16 cellular contexts compared by ENCODE assay signal in genomic region chr20:36825374-36826104, GRCh38. TPM values are rescaled to one million over a fixed set of nuclear protein-coding genes. Genes with fewer than 3 reads are reported as not detected.
DNase-seq lines count a peak whose midpoint lies in the region; ATAC-seq, FAIRE-seq and TF ChIP-seq lines count a peak whose summit lies in the region.
"Had no signal": no experiment of that assay in that cellular context is flagged by ENCODE, and none has a peak within 500 bp of the region (broad histone marks: within the 10 kb centered on the region; RNA-seq: fewer than 3 reads in every experiment).

No MANE protein-coding gene starts in this region.

- H3K27ac ChIP-seq in H1 (ENCODE audit: low read depth, low read length): no peak overlapping the region
- H3K27ac ChIP-seq in sigmoid colon: peak overlapping the region in 3 of 4 donors; percentile 19 to 79 (median 75)

- H3K23me2 ChIP-seq in H1 (ENCODE audit: low read depth, low read length): no peaks in the 10 kb centered on the region

- no peaks in the 10 kb centered on the region for H3K9me3 ChIP-seq in H1 (ENCODE audit: insufficient read depth in 2 of 2, low read depth in 1 of 2, low read length in 1 of 2)
- no peaks in the 10 kb centered on the region for H3K9me3 ChIP-seq in sigmoid colon

- no peak overlapping the region for H2BK5ac ChIP-seq in H1 (ENCODE audit: low read depth, low read length)

- no peaks in the 10 kb centered on the region for H3K79me1 ChIP-seq in H1 (ENCODE audit: low read depth, low read length)

- no peak overlapping the region for H2BK20ac ChIP-seq in H1 (ENCODE audit: low read length)

- no peaks in the 10 kb centered on the region for H3K79me2 ChIP-seq in H1 (ENCODE audit: control insufficient read depth in 1 of 2, insufficient read depth in 2 of 2, low read length in 2 of 2)

- H3K4me3 ChIP-seq in H1 (ENCODE audit: extremely low read depth in 1 of 4, insufficient read depth in 2 of 4, low read depth in 3 of 4, low read length in 4 of 4): no peak overlapping the region
- H3K4me3 ChIP-seq in sigmoid colon: no peak overlapping the region

- H3K36me3 ChIP-seq in H1 (ENCODE audit: control insufficient read depth in 2 of 4, insufficient read depth in 4 of 4, low read length in 3 of 4) (peaks cover 6 to 20% (median 11%) of the 10 kb centered on the region in 4 experiments; a peak in 7 of 8 replicates), sigmoid colon (peaks cover 3 to 21% (median 15%) of the 10 kb centered on the region in 4 donors)

- H2BK15ac ChIP-seq in H1 (ENCODE audit: low read length): no peak overlapping the region

- no peak overlapping the region for H3K9ac ChIP-seq in H1 (replicated peaks in 1 of 4; ENCODE audit: extremely low read depth in 1 of 4, low read depth in 3 of 4, low read length in 3 of 4)

- H4K91ac ChIP-seq in H1 (replicated peaks; ENCODE audit: insufficient read length, low read length): no peak overlapping the region

- TF ChIP-seq EP300 in H1 (IDR thresholded peaks at IDR 0.05; ENCODE audit: borderline replicate concordance in 1 of 2, low read depth in 2 of 2, low read length in 2 of 2): no peak
- no peak for TF ChIP-seq EP300 in sigmoid colon (IDR thresholded peaks at IDR 0.05)

- H2AK5ac ChIP-seq in H1 (ENCODE audit: low read depth, low read length): peak overlapping the region; percentile 28; the same call in 1 of the 2 replicates

- H2AFZ ChIP-seq in H1 (ENCODE audit: low read length): no peak overlapping the region

- intact Hi-C loops in sigmoid colon (cut with DNase I): loop anchor here (10.0 kb wide), 1 partner anchor 51 kb away; the partner anchor contains the start of gene DSN1

- no peak overlapping the region for H2BK12ac ChIP-seq in H1 (ENCODE audit: low read depth, low read length)

- H3K23ac ChIP-seq in H1 (ENCODE audit: insufficient read length): no peak overlapping the region

- DNase-seq in DMS53 (lab: John Stamatoyannopoulos, UW): peak; percentile 13
- no peak for DNase-seq in DMS53 treated with DMSO at 0.1 percent for 48 hours (lab: John Stamatoyannopoulos, UW; ENCODE audit: unreplicated experiment)
- DNase-seq in NCI-H446 (lab: John Stamatoyannopoulos, UW): peak; percentile 24 to 59
- DNase-seq in H1 (ENCODE audit: low read depth in 1 of 2, low spot score in 2 of 2): no peak
- DNase-seq in sigmoid colon: no peak
- no peak for DNase-seq in activated CD8-positive, alpha-beta memory T cell treated with anti-CD3 and anti-CD28 coated beads for 24 hours
- DNase-seq: 8988T; activated CD4-positive, alpha-beta T cell treated with anti-CD3 and anti-CD28 coated beads, Interleukin-2, amount 50 U/mL, for 4 hours; activated gamma-delta T cell; kidney glomerular epithelial cell; naive thymus-derived CD8-positive, alpha-beta T cell; RPMI8226; T-helper 9 cell had no signal

- no peak overlapping the region for H3K14ac ChIP-seq in H1 (ENCODE audit: insufficient read length)

- FAIRE-seq in H1 (lab: Jason Lieb, UNC): no peak
- FAIRE-seq: bronchial epithelial cell had no signal

- 84% methylated on average over 16 of the region's 17 CpGs; no CpG with 5 or more reads in 1 of the 2 experiments for WGBS in H1 (ENCODE audit: extremely low coverage in 1 of 2, insufficient coverage in 1 of 2, insufficient read length in 1 of 2, insufficient replicate concordance in 2 of 2, low coverage in 1 of 2, low lambda C conversion rate in 2 of 2, missing lambda C conversion rate in 1 of 2), 2 experiments
- WGBS in sigmoid colon, 2 donors: 38 to 67% methylated on average over 17 of the region's 17 CpGs

- no peak overlapping the region for H2BK120ac ChIP-seq in H1 (replicated peaks; ENCODE audit: low read depth, low read length)

- no peaks in the 10 kb centered on the region for H3K27me3 ChIP-seq in H1 (replicated peaks in 1 of 4; ENCODE audit: control insufficient read depth in 3 of 4, extremely low read depth in 1 of 4, insufficient read depth in 3 of 4, low read length in 3 of 4)
- H3K27me3 ChIP-seq in sigmoid colon: no peaks in the 10 kb centered on the region

- H3K4ac ChIP-seq in H1 (replicated peaks; ENCODE audit: insufficient read length, low read depth, low read length): no peak overlapping the region

- ATAC-seq in GM19328 (IDR thresholded peaks at IDR 0.05; ENCODE audit: unreplicated experiment) (no peak), GM21390 (IDR thresholded peaks at IDR 0.05; ENCODE audit: unreplicated experiment) (no peak)
- ATAC-seq: naive thymus-derived CD8-positive, alpha-beta T cell had no signal

- peaks cover 0 to 5% (median 0%) of the 10 kb centered on the region in 4 experiments; a peak in 2 of 7 replicates for H3K4me1 ChIP-seq in H1 (replicated peaks in 1 of 4; ENCODE audit: control insufficient read depth in 3 of 4, insufficient read depth in 4 of 4, low read length in 3 of 4)
- H3K4me1 ChIP-seq in sigmoid colon: peaks cover 0 to 87% (median 54%) of the 10 kb centered on the region in 4 donors

- no peak overlapping the region for H4K5ac ChIP-seq in H1 (ENCODE audit: insufficient read length, low read depth, low read length)

- TF ChIP-seq RAD21 in H1 (IDR thresholded peaks at IDR 0.05 in 1 of 2, conservative IDR thresholded peaks at IDR 0.05 in 1 of 2; ENCODE audit: low read depth in 2 of 2, low read length in 2 of 2): no peak

- H3K18ac ChIP-seq in H1 (ENCODE audit: extremely low read depth, low read length): no peak overlapping the region

- POLR2A ChIA-PET in H1 (lab: Charles Lee; ENCODE audit: partially characterized antibody): interaction anchor here (0.6 to 1.9 kb wide), 8 partner anchors 9 to 1369 kb away, joined by 3 to 10 read pairs (median 3); no protein-coding TSS in a partner anchor

- TF ChIP-seq POLR2A in H1 (IDR thresholded peaks at IDR 0.05; ENCODE audit: control extremely low read depth in 1 of 2, low read depth in 2 of 2, low read length in 2 of 2) (no peak), sigmoid colon (IDR thresholded peaks at IDR 0.05) (no peak)

- H3K56ac ChIP-seq in H1 (replicated peaks; ENCODE audit: insufficient read length, low read depth, low read length): no peak overlapping the region

- CTCF ChIA-PET in H1 (lab: Charles Lee; ENCODE audit: partially characterized antibody): interaction anchor here (0.7 to 1.9 kb wide), 6 partner anchors 10 to 93 kb away, joined by 3 to 9 read pairs (median 4); no protein-coding TSS in a partner anchor

- no peaks in the 10 kb centered on the region for H4K20me1 ChIP-seq in H1 (replicated peaks in 1 of 2; ENCODE audit: control insufficient read depth in 1 of 2, insufficient read depth in 2 of 2, low read length in 2 of 2)

- H4K8ac ChIP-seq in H1 (ENCODE audit: extremely low read depth, insufficient read depth, low read length): no peak overlapping the region

- TF ChIP-seq CTCF in H1 (IDR thresholded peaks at IDR 0.05; ENCODE audit: control extremely low read depth in 1 of 3, insufficient read depth in 1 of 3, low read depth in 1 of 3, low read length in 3 of 3) (no peak), sigmoid colon (IDR thresholded peaks at IDR 0.05) (no peak)

- H3K4me2 ChIP-seq in H1 (ENCODE audit: insufficient read depth in 1 of 2, low read depth in 2 of 2, low read length in 2 of 2): no peak overlapping the region

TF ChIP-seq in H1, 55 proteins besides CTCF, POLR2A, EP300 and RAD21:
- TF ChIP-seq TAF7 (optimal IDR thresholded peaks at IDR 0.05; ENCODE audit: borderline replicate concordance, low read depth, low read length): no peak
- TF ChIP-seq CBX5 (IDR thresholded peaks at IDR 0.05; ENCODE audit: low read depth, low read length): no peak
- no peak for TF ChIP-seq NRF1 (IDR thresholded peaks at IDR 0.05; ENCODE audit: low read depth, low read length)
- TF ChIP-seq CHD1 (IDR thresholded peaks at IDR 0.05; ENCODE audit: low read depth, low read length): no peak
- no peak for TF ChIP-seq TEAD4 (IDR thresholded peaks at IDR 0.05; ENCODE audit: low read depth, low read length)
- no peak for TF ChIP-seq CEBPB (IDR thresholded peaks at IDR 0.05; ENCODE audit: low read depth, low read length)
- TF ChIP-seq PHF8 (conservative IDR thresholded peaks at IDR 0.05; ENCODE audit: low read depth, low read length): no peak
- no peak for TF ChIP-seq BACH1 (IDR thresholded peaks at IDR 0.05; ENCODE audit: low read length)
- no peak for TF ChIP-seq SRF (IDR thresholded peaks at IDR 0.05; ENCODE audit: low read depth, low read length)

RNA-seq across cellular contexts. Expression of gene TLDC2, which starts 50.4 kb away (rescaled TPM):
- 0.23 and 0.34 TPM in 2 replicates for total RNA-seq in H1 (2021; fragmentation: NEBNext Ultra II Directional; extraction: Animal tissue kit (Norgen Biotek cat#: 25700))
- polyA plus RNA-seq in H1 (2011; rRNA removed): 0.20 and 0.29 TPM in 2 replicates
- polyA plus RNA-seq in H1 (2011; cell fraction: cytosol; rRNA removed): 0.25 TPM
- 0.17 TPM for polyA plus RNA-seq in H1 (2011; cell fraction: nucleus; rRNA removed)
- 0.42 to 0.85 TPM (median 0.63 TPM) in 4 replicates for polyA plus RNA-seq in H1 (2012, experiment 1 of 2)
- polyA plus RNA-seq in H1 (2012, experiment 2 of 2): 0.37 TPM
- polyA plus RNA-seq in H1 (2013, experiment 1 of 2): 0.06 TPM
- polyA plus RNA-seq in H1 (2013, experiment 2 of 2): 0.13 TPM
- 0.20 TPM in 1 of 2 replicates, not detected in the other for polyA minus RNA-seq in H1 (2011; rRNA and poly(A)+ RNA removed)
- polyA minus RNA-seq in H1 (2011; cell fraction: cytosol; rRNA and poly(A)+ RNA removed): not detected
- 0.60 TPM for polyA minus RNA-seq in H1 (2011; cell fraction: nucleus; rRNA and poly(A)+ RNA removed)
- under 1 TPM in 1 of 4 donors, not detected in 3; 0.36 TPM for total RNA-seq in sigmoid colon
- polyA plus RNA-seq in sigmoid colon: 10 to 100 TPM; 14.6 to 25.8 (median 24.3) TPM
- total RNA-seq: naive thymus-derived CD8-positive, alpha-beta T cell had no signal

RNA-seq across cellular contexts. Expression of gene DSN1, which starts 52.0 kb away (rescaled TPM):
- total RNA-seq in H1 (2021; fragmentation: NEBNext Ultra II Directional; extraction: Animal tissue kit (Norgen Biotek cat#: 25700)): 24.8 and 26.2 TPM in 2 replicates
- polyA plus RNA-seq in H1 (2011; rRNA removed) (8.5 and 12.0 TPM in 2 replicates), sigmoid colon (10 to 100 TPM in 2 of 3 donors, 1 to 10 TPM in 1; 7.8 to 11.7 (median 11.6) TPM)
- polyA plus RNA-seq in H1 (2011; cell fraction: cytosol; rRNA removed): 17.9 TPM
- 6.3 TPM for polyA plus RNA-seq in H1 (2011; cell fraction: nucleus; rRNA removed)
- 19.0 to 25.1 TPM (median 20.4 TPM) in 4 replicates for polyA plus RNA-seq in H1 (2012, experiment 1 of 2)
- polyA plus RNA-seq in H1 (2012, experiment 2 of 2): 3.8 TPM
- polyA plus RNA-seq in H1 (2013, experiment 1 of 2): 20.9 TPM
- 20.6 TPM for polyA plus RNA-seq in H1 (2013, experiment 2 of 2)
- 13.6 and 14.7 TPM in 2 replicates for polyA minus RNA-seq in H1 (2011; rRNA and poly(A)+ RNA removed)
- polyA minus RNA-seq in H1 (2011; cell fraction: cytosol; rRNA and poly(A)+ RNA removed): 10.3 TPM
- 11.6 TPM for polyA minus RNA-seq in H1 (2011; cell fraction: nucleus; rRNA and poly(A)+ RNA removed)
- total RNA-seq in sigmoid colon: 1 to 10 TPM; 4.4 to 6.4 (median 5.5) TPM

Comparison
In these comparisons a context has a peak if more than half of its experiments do, and no peak if none do; other contexts are left out.
1. DNase-seq: peak in DMS53 (single experiment) and NCI-H446 (2 of 2); none in DMS53 treated with DMSO at 0.1 percent for 48 hours (single experiment), H1 (0 of 2), sigmoid colon (single experiment) and activated CD8-positive, alpha-beta memory T cell treated with anti-CD3 and anti-CD28 coated beads for 24 hours (single experiment).